Comparison of ENCODE assay signal across 10 cellular contexts in genomic region chr10:29862926-29863614, GRCh38.
A peak's percentile ranks its signal among the peaks of the same experiment; 100 is the strongest.
DNase-seq lines count a peak whose midpoint lies in the region; TF ChIP-seq lines count a peak whose summit lies in the region.
"Had no signal": no experiment of that assay in that cellular context is flagged by ENCODE, and none has a peak within 500 bp of the region (broad histone marks: within the 10 kb centered on the region; RNA-seq: fewer than 3 reads in every experiment).

No MANE protein-coding gene starts in this region.

- no peak for TF ChIP-seq EP300 in sigmoid colon (IDR thresholded peaks at IDR 0.05)

- H2BK20ac ChIP-seq in H9 (ENCODE audit: low read depth, low read length, poor library complexity, severe bottlenecking): no peak overlapping the region

- H3K36me3 Mint-ChIP-seq in H9 (ENCODE audit: insufficient read depth in 1 of 3, low read depth in 3 of 3): no peaks in the 10 kb centered on the region

- no peaks in the 10 kb centered on the region for H3K27me3 ChIP-seq in sigmoid colon
- H3K27me3 ChIP-seq in BE2C: no peaks in the 10 kb centered on the region
- no peaks in the 10 kb centered on the region for H3K27me3 ChIP-seq in H9 (ENCODE audit: insufficient read depth, low read length)

- H3K79me1 ChIP-seq in H9 (ENCODE audit: insufficient read depth, low read depth, low read length, poor library complexity, severe bottlenecking): no peaks in the 10 kb centered on the region

- H3K4me3 Mint-ChIP-seq in H9: no peak overlapping the region
- H3K4me3 Mint-ChIP-seq: endodermal cell had no signal

- no peak overlapping the region for H3K9ac ChIP-seq in H9 (ENCODE audit: extremely low read depth, insufficient read length, low read length)

- no peak overlapping the region for H3K27ac Mint-ChIP-seq in H9
- H3K27ac Mint-ChIP-seq: endodermal cell had no signal

- H3K14ac ChIP-seq in H9 (ENCODE audit: insufficient read depth, low read length): no peak overlapping the region

- no peak overlapping the region for H3T11ph ChIP-seq in H9 (ENCODE audit: low read length)

- H2BK5ac ChIP-seq in H9 (ENCODE audit: insufficient read length, low read length): no peak overlapping the region

- H3K36me3 ChIP-seq in sigmoid colon (no peaks in the 10 kb centered on the region), BE2C (no peaks in the 10 kb centered on the region)

- no peak overlapping the region for H2AK5ac ChIP-seq in H9 (ENCODE audit: insufficient read length, low read length)

- no peak overlapping the region for H4K8ac ChIP-seq in H9 (replicated peaks; ENCODE audit: insufficient read length, low read depth, low read length)

- no peaks in the 10 kb centered on the region for H3K9me3 Mint-ChIP-seq in H9
- H3K9me3 Mint-ChIP-seq: endodermal cell had no signal

- intact Hi-C loops in sigmoid colon (cut with DNase I): no loop called here

- no peaks in the 10 kb centered on the region for H3K79me2 ChIP-seq in H9 (ENCODE audit: insufficient read depth, low read length)

- H3K4me1 ChIP-seq in sigmoid colon: peaks cover 0 to 56% (median 26%) of the 10 kb centered on the region in 4 donors
- no peaks in the 10 kb centered on the region for H3K4me1 ChIP-seq in BE2C
- H3K4me1 ChIP-seq in H9 (ENCODE audit: insufficient read depth, low read length): no peaks in the 10 kb centered on the region

- H4K20me1 ChIP-seq in H9 (ENCODE audit: control insufficient read depth, insufficient read depth, insufficient read length): no peaks in the 10 kb centered on the region

- no peak overlapping the region for H2BK15ac ChIP-seq in H9 (ENCODE audit: low read depth, low read length)

- peaks cover 7% of the 10 kb centered on the region in 2 experiments for H3K4me1 Mint-ChIP-seq in H9

- H3K27ac ChIP-seq in sigmoid colon (peak overlapping the region in 2 of 4 donors; percentile 80 to 83), H9 (ENCODE audit: insufficient read length, low read depth, low read length) (no peak overlapping the region)

- no peaks in the 10 kb centered on the region for H3K23me2 ChIP-seq in H9 (ENCODE audit: insufficient read length, low read depth, low read length, poor library complexity, severe bottlenecking)

- H4K91ac ChIP-seq in H9 (ENCODE audit: insufficient read length, low read depth, low read length): no peak overlapping the region

- no peak for TF ChIP-seq POLR2A in sigmoid colon (IDR thresholded peaks at IDR 0.05)

- TF ChIP-seq CTCF in epithelial cell of proximal tubule (conservative IDR thresholded peaks at IDR 0.05; ENCODE audit: low read depth, low read length) (no peak), sigmoid colon (IDR thresholded peaks at IDR 0.05) (no peak), BE2C (IDR thresholded peaks at IDR 0.05; ENCODE audit: low read depth, low read length) (no peak), H9 (conservative IDR thresholded peaks at IDR 0.05) (no peak)

- no peak overlapping the region for H3K18ac ChIP-seq in H9 (ENCODE audit: insufficient read length, low read depth, low read length)

- peak; percentile 74 for DNase-seq in EL
- DNase-seq in NCI-H69 (lab: John Stamatoyannopoulos, UW): peak; percentile 49
- DNase-seq in epithelial cell of proximal tubule (ENCODE audit: low read depth): peak; percentile 96
- peak; percentile 71 for DNase-seq in skeletal muscle cell (ENCODE audit: low read depth)
- no peak for DNase-seq in sigmoid colon
- no peak for DNase-seq in BE2C
- no peak for DNase-seq in H9
- DNase-seq: activated gamma-delta T cell treated with Interleukin-2 at 50 U/mL for 16 hours, endodermal cell, KG1 had no signal

- no peak overlapping the region for H3K56ac ChIP-seq in H9 (ENCODE audit: insufficient read length, low read depth, low read length)

- H2BK120ac ChIP-seq in H9 (ENCODE audit: low read depth, low read length, poor library complexity, severe bottlenecking): no peak overlapping the region

- whole genome bisulfite sequencing in sigmoid colon, 2 donors: 89 to 90% methylated on average over 4 of the region's 4 CpGs
- 100% methylated on average over 1 of the region's 4 CpGs for WGBS in H9 (ENCODE audit: extremely low coverage, insufficient read length, low lambda C conversion rate)

- no peaks in the 10 kb centered on the region for H3K9me3 ChIP-seq in sigmoid colon
- H3K9me3 ChIP-seq in BE2C: no peaks in the 10 kb centered on the region
- no peaks in the 10 kb centered on the region for H3K9me3 ChIP-seq in H9 (ENCODE audit: control insufficient read depth, low read depth, low read length)

- H3K23ac ChIP-seq in H9 (ENCODE audit: insufficient read length, low read depth, low read length): no peak overlapping the region

- no peak overlapping the region for H3K4me2 ChIP-seq in H9 (ENCODE audit: insufficient read depth, insufficient read length, low read length)

- H3K27me3 Mint-ChIP-seq in H9 (ENCODE audit: low read depth): no peaks in the 10 kb centered on the region

- no peak overlapping the region for H3K4me3 ChIP-seq in epithelial cell of proximal tubule (ENCODE audit: low read depth, low read length)
- H3K4me3 ChIP-seq in skeletal muscle cell (ENCODE audit: low read depth, low read length): no peak overlapping the region
- H3K4me3 ChIP-seq in sigmoid colon: no peak overlapping the region
- no peak overlapping the region for H3K4me3 ChIP-seq in BE2C (ENCODE audit: low read depth, low read length)

- no peak overlapping the region for H2AFZ ChIP-seq in H9 (ENCODE audit: low read length)

- H3K4ac ChIP-seq in H9 (ENCODE audit: low read depth, low read length): no peak overlapping the region

- no peak overlapping the region for H2BK12ac ChIP-seq in H9 (ENCODE audit: insufficient read length, low read depth, low read length)

- no peak overlapping the region for H4K5ac ChIP-seq in H9 (ENCODE audit: insufficient read length, low read depth, low read length)

Comparison
In these comparisons a context has a peak if more than half of its experiments do, and no peak if none do; other contexts are left out.
1. DNase-seq: peak in EL (single experiment), NCI-H69 (single experiment), epithelial cell of proximal tubule (single experiment) and skeletal muscle cell (single experiment); none in sigmoid colon (single experiment), BE2C (single experiment) and H9 (single experiment).